8 cellular contexts compared by ENCODE assay signal in genomic region chr2:186590538-186591441, GRCh38. TPM values are rescaled to one million over a fixed set of nuclear protein-coding genes. Genes with fewer than 3 reads are reported as not detected.
A peak's percentile ranks its signal among the peaks of the same experiment; 100 is the strongest.
DNase-seq lines count a peak whose midpoint lies in the region; ATAC-seq and TF ChIP-seq lines count a peak whose summit lies in the region.

No MANE protein-coding gene starts in this region.

- 2% methylated on average over 8 of the region's 25 CpGs; no CpG with 5 or more reads in 1 of the 2 experiments for WGBS in IMR-90 (ENCODE audit: extremely low coverage in 2 of 2, insufficient read length in 1 of 2), 2 experiments
- WGBS in liver, result 5% methylated on average over 25 of the region's 25 CpGs

- TF ChIP-seq POLR2A in IMR-90 (IDR thresholded peaks at IDR 0.05; ENCODE audit: low read depth, low read length), result peak; percentile 31; the same call in 1 of the 2 replicates

- H3K27ac Mint-ChIP-seq in T-helper 1 cell treated with Interleukin-12 subunit alpha and Interleukin-12 subunit beta and Interleukin-4 antibody, amounts not matched to agents 30 μg/mL and 1 μg/mL, for 36 hours, result peak overlapping the region; percentile 83

- H3K27me3 Mint-ChIP-seq in T-helper 1 cell treated with Interleukin-12 subunit alpha and Interleukin-12 subunit beta and Interleukin-4 antibody, amounts not matched to agents 30 μg/mL and 1 μg/mL, for 36 hours (ENCODE audit: low read depth), result peaks cover 6% of the 10 kb centered on the region

- H3K4me3 ChIP-seq in IMR-90 (ENCODE audit: insufficient read depth, low read depth, low read length) (peak overlapping the region; percentile 83), dorsolateral prefrontal cortex (peak overlapping the region; percentile 52 to 94 (median 84)), liver (ENCODE audit: low read depth in 1 of 3, low read length in 3 of 3) (peak overlapping the region; percentile 60 to 83 (median 74)), subcutaneous abdominal adipose tissue (ENCODE audit: low read depth in 1 of 5, low read length in 5 of 5) (peak overlapping the region; percentile 84 to 95 (median 90))

- no peaks in the 10 kb centered on the region; the same call in 1 of the 2 replicates for H4K20me1 ChIP-seq in IMR-90 (ENCODE audit: insufficient read depth, low read length)

- H3K14ac ChIP-seq in IMR-90 (replicated peaks; ENCODE audit: low read depth, low read length), result peak overlapping the region; percentile 91

- peak overlapping the region; percentile 50 for H4K91ac ChIP-seq in IMR-90 (ENCODE audit: insufficient read depth, low read depth, low read length)

- in situ Hi-C loops in IMR-90 (cut with MboI; ENCODE audit: low sequenced_read_pairs), result no loop called here

- H3K79me1 ChIP-seq in IMR-90 (ENCODE audit: low read depth in 1 of 2, low read length in 2 of 2), result peaks cover 9 to 49% of the 10 kb centered on the region in 2 experiments; a peak in 2 of 4 replicates

- H2AK5ac ChIP-seq in IMR-90 (ENCODE audit: low read depth, low read length), result peak overlapping the region; percentile 6; the same call in 1 of the 2 replicates

- H3K36me3 ChIP-seq in IMR-90 (ENCODE audit: control insufficient read depth, insufficient read depth, low read length) (no peaks in the 10 kb centered on the region), liver (ENCODE audit: control insufficient read depth in 4 of 4, insufficient read depth in 3 of 4, low read depth in 1 of 4, low read length in 3 of 4) (no peaks in the 10 kb centered on the region), subcutaneous abdominal adipose tissue (ENCODE audit: control insufficient read depth in 5 of 5, insufficient read depth in 5 of 5, low read length in 5 of 5) (no peaks in the 10 kb centered on the region)

- peak overlapping the region; percentile 90 for H3K23ac ChIP-seq in IMR-90 (ENCODE audit: low read depth, low read length)

- peak overlapping the region; percentile 46 for H2BK120ac ChIP-seq in IMR-90 (ENCODE audit: low read depth, low read length)

- H4K8ac ChIP-seq in IMR-90 (ENCODE audit: low read depth in 2 of 2, low read length in 2 of 2), result peak overlapping the region; percentile 45 to 56; a peak in 2 of 4 replicates

- peak overlapping the region; percentile 98 for H3K27ac ChIP-seq in C4-2B
- peak overlapping the region; percentile 83 for H3K27ac ChIP-seq in IMR-90 (ENCODE audit: insufficient read depth, low read length)
- H3K27ac ChIP-seq in dorsolateral prefrontal cortex, result peak overlapping the region; percentile 49 to 96 (median 90)
- peak overlapping the region; percentile 84 to 93 for H3K27ac ChIP-seq in liver (ENCODE audit: low read depth in 1 of 2, low read length in 2 of 2)
- peak overlapping the region; percentile 95 for H3K27ac ChIP-seq in subcutaneous abdominal adipose tissue (ENCODE audit: low read depth, low read length)

- H2AFZ ChIP-seq in IMR-90 (replicated peaks; ENCODE audit: low read length, poor library complexity), result peak overlapping the region; percentile 99

- peaks cover 20% of the 10 kb centered on the region for H3K4me1 Mint-ChIP-seq in T-helper 1 cell treated with Interleukin-12 subunit alpha and Interleukin-12 subunit beta and Interleukin-4 antibody, amounts not matched to agents 30 μg/mL and 1 μg/mL, for 36 hours (ENCODE audit: low read depth)

- H3K9ac ChIP-seq in IMR-90 (ENCODE audit: low read depth, low read length) (peak overlapping the region; percentile 78), liver (ENCODE audit: low read depth in 1 of 2, low read length in 2 of 2) (peak overlapping the region; percentile 83 to 84), subcutaneous abdominal adipose tissue (ENCODE audit: low read length in 5 of 5) (peak overlapping the region; percentile 94 to 98 (median 96))

- no TSS peak for BruUV-seq in IMR-90 (replicated peaks; lab: Mats Ljungman, UMichigan)

- DNase-seq in IMR-90, result peak; percentile 45
- peak in 2 of 10 donors; percentile 39 to 40 for DNase-seq in dorsolateral prefrontal cortex
- no peak for DNase-seq in cortex of kidney (lab: John Stamatoyannopoulos, UW)

- H2AK9ac ChIP-seq in IMR-90 (replicated peaks; ENCODE audit: low read depth, low read length, poor library complexity), result peak overlapping the region; percentile 59

- H3K9me1 ChIP-seq in IMR-90 (ENCODE audit: insufficient read depth, low read length), result 0 out of 2 replicates have a peak, but pooled peaks cover 5% of the 10 kb centered on the region

- H3K4ac ChIP-seq in IMR-90 (ENCODE audit: low read depth, low read length), result peak overlapping the region; percentile 74

- ATAC-seq in GM18517 (IDR thresholded peaks at IDR 0.05; ENCODE audit: unreplicated experiment), result peak; percentile 24
- ATAC-seq in IMR-90 (ENCODE audit: low read depth), result no peak

- H2BK20ac ChIP-seq in IMR-90 (ENCODE audit: low read depth, low read length), result peak overlapping the region; percentile 16; the same call in 1 of the 2 replicates

- no peaks in the 10 kb centered on the region for H3K9me3 ChIP-seq in IMR-90 (ENCODE audit: control insufficient read depth, insufficient read depth, low read length)
- no peaks in the 10 kb centered on the region for H3K9me3 ChIP-seq in liver (ENCODE audit: control insufficient read depth in 4 of 4, low read length in 3 of 4)
- H3K9me3 ChIP-seq in subcutaneous abdominal adipose tissue (ENCODE audit: control insufficient read depth in 5 of 5, low read length in 5 of 5), result no peaks in the 10 kb centered on the region

- dilution Hi-C loops in IMR-90 (cut with HindIII; ENCODE audit: low sequenced_read_pairs, unreplicated experiment), result no loop called here

- peak overlapping the region; percentile 30 for H4K5ac ChIP-seq in IMR-90 (ENCODE audit: low read depth, low read length)

- no peaks in the 10 kb centered on the region for H3K36me3 Mint-ChIP-seq in T-helper 1 cell treated with Interleukin-12 subunit alpha and Interleukin-12 subunit beta and Interleukin-4 antibody, amounts not matched to agents 30 μg/mL and 1 μg/mL, for 36 hours (ENCODE audit: low read depth)

- H3K4me3 Mint-ChIP-seq in T-helper 1 cell treated with Interleukin-12 subunit alpha and Interleukin-12 subunit beta and Interleukin-4 antibody, amounts not matched to agents 30 μg/mL and 1 μg/mL, for 36 hours, result peak overlapping the region; percentile 94

- peak overlapping the region; percentile 100 for H3K4me2 ChIP-seq in IMR-90 (ENCODE audit: low read depth, low read length)

- H3K27me3 ChIP-seq in IMR-90 (ENCODE audit: control insufficient read depth, insufficient read depth, low read length) (no peaks in the 10 kb centered on the region), dorsolateral prefrontal cortex (no peaks in the 10 kb centered on the region), liver (ENCODE audit: control insufficient read depth in 4 of 4, insufficient read depth in 4 of 4, low read length in 3 of 4) (no peaks in the 10 kb centered on the region), subcutaneous abdominal adipose tissue (ENCODE audit: control insufficient read depth in 5 of 5, insufficient read depth in 4 of 5, low read length in 5 of 5) (no peaks in the 10 kb centered on the region)

- TF ChIP-seq CTCF in C4-2B (conservative IDR thresholded peaks at IDR 0.05), result no peak
- no peak for TF ChIP-seq CTCF in IMR-90 (conservative IDR thresholded peaks at IDR 0.05; ENCODE audit: low read depth, low read length)
- no peak for TF ChIP-seq CTCF in dorsolateral prefrontal cortex (IDR thresholded peaks at IDR 0.05 in 54 of 56, conservative IDR thresholded peaks at IDR 0.05 in 2 of 56; ENCODE audit: low read depth in 1 of 56, partially characterized antibody in 56 of 56)
- no peak for TF ChIP-seq CTCF in liver (IDR thresholded peaks at IDR 0.05; ENCODE audit: low read depth, low read length, missing input control)

- peak overlapping the region; percentile 31; the same call in 2 of the 3 replicates for H2BK15ac ChIP-seq in IMR-90 (ENCODE audit: low read depth, low read length)

- CTCF ChIA-PET in IMR-90 (lab: Yijun Ruan, JAX), result no interaction called here

- H3K56ac ChIP-seq in IMR-90 (ENCODE audit: extremely low read depth, insufficient read depth, low read length), result peak overlapping the region; percentile 72

- H2BK5ac ChIP-seq in IMR-90 (ENCODE audit: low read depth, low read length, poor library complexity, severe bottlenecking), result peak overlapping the region; percentile 83

- H3K9me3 Mint-ChIP-seq in T-helper 1 cell treated with Interleukin-12 subunit alpha and Interleukin-12 subunit beta and Interleukin-4 antibody, amounts not matched to agents 30 μg/mL and 1 μg/mL, for 36 hours, result no peaks in the 10 kb centered on the region

- TF ChIP-seq RAD21 in IMR-90 (IDR thresholded peaks at IDR 0.05; ENCODE audit: low read length) (no peak), liver (IDR thresholded peaks at IDR 0.05) (peak in 1 of 2 donors; percentile 6)

- peaks cover 8% of the 10 kb centered on the region for H3K4me1 ChIP-seq in IMR-90 (ENCODE audit: control insufficient read depth, insufficient read depth, low read length)
- H3K4me1 ChIP-seq in liver (ENCODE audit: control insufficient read depth in 4 of 4, insufficient read depth in 4 of 4, low read length in 3 of 4), result peaks cover 0 to 20% (median 9%) of the 10 kb centered on the region in 4 donors
- peaks cover under 1 to 27% (median 27%) of the 10 kb centered on the region in 5 donors for H3K4me1 ChIP-seq in subcutaneous abdominal adipose tissue (ENCODE audit: control insufficient read depth in 5 of 5, insufficient read depth in 5 of 5, low read length in 5 of 5)

- intact Hi-C loops in IMR-90 (cut with micrococcal nuclease) (loop anchor here (1.0 to 2.0 kb wide), 3 partner anchors 46 to 86 kb away; no protein-coding TSS in a partner anchor), dorsolateral prefrontal cortex (cut with DNase I) (no loop called here)

- POLR2A ChIA-PET in IMR-90 (lab: Charles Lee; ENCODE audit: unreplicated experiment), result no interaction called here

- H3K18ac ChIP-seq in IMR-90 (ENCODE audit: low read depth, low read length), result peak overlapping the region; percentile 66

TF ChIP-seq in IMR-90, 13 proteins besides CTCF, POLR2A, EP300 and RAD21 (continues in another document):
- TF ChIP-seq NFE2L2 (IDR thresholded peaks at IDR 0.05; ENCODE audit: low read depth, low read length), result no peak
- peak; percentile 42; the same call in 1 of the 2 replicates for TF ChIP-seq FOS (IDR thresholded peaks at IDR 0.05; ENCODE audit: low read depth, low read length)
- no peak for TF ChIP-seq MXI1 (IDR thresholded peaks at IDR 0.05; ENCODE audit: borderline replicate concordance, low read depth, low read length)

TF ChIP-seq in liver, 16 proteins besides CTCF, POLR2A, EP300 and RAD21:
- no peak for TF ChIP-seq TAF1 (conservative IDR thresholded peaks at IDR 0.05)

RNA-seq across cellular contexts. Expression of gene ITGAV, which starts 0.9 kb away (rescaled TPM):
- total RNA-seq in IMR-90 (2012; rRNA removed) (181 and 204 TPM in 2 replicates), dorsolateral prefrontal cortex (100 to 1,000 TPM in 30 of 120 experiments, 10 to 100 TPM in 90; 50.3 to 160 (median 86.2) TPM), liver (10 to 100 TPM; 15.4 to 31.3 TPM)
- polyA plus RNA-seq in IMR-90 (2012; rRNA removed) (45.8 and 51.4 TPM in 2 replicates), liver (1 to 10 TPM; 6.6 to 8.7 TPM)
- polyA plus RNA-seq in IMR-90 (2012; cell fraction: cytosol; rRNA removed), result 12.4 and 14.0 TPM in 2 replicates
- polyA plus RNA-seq in IMR-90 (2012; cell fraction: nucleus; rRNA removed; ENCODE audit: low replicate concordance), result 9.3 and 71.1 TPM in 2 replicates
